ENCODE assay signal across 14 cellular contexts in genomic region chr20:9441948-9442347, GRCh38.
DNase-seq lines count a peak whose midpoint lies in the region; ATAC-seq and TF ChIP-seq lines count a peak whose summit lies in the region.
"Had no signal": no experiment of that assay in that cellular context is flagged by ENCODE, and none has a peak within 500 bp of the region (broad histone marks: within the 10 kb centered on the region; RNA-seq: fewer than 3 reads in every experiment).

No MANE protein-coding gene starts in this region.

- no peak overlapping the region for H3K4me3 ChIP-seq in GM12864 (ENCODE audit: low read depth, low read length)
- H3K4me3 ChIP-seq: transverse colon had no signal

- no peak for TF ChIP-seq CTCF in GM12864 (IDR thresholded peaks at IDR 0.05; ENCODE audit: low read depth, low read length, missing control alignments)

- ATAC-seq in GM19452 (IDR thresholded peaks at IDR 0.05; ENCODE audit: unreplicated experiment) (peak; percentile 84), HG02763 (IDR thresholded peaks at IDR 0.05; ENCODE audit: unreplicated experiment) (peak; percentile 80), HG03469 (IDR thresholded peaks at IDR 0.05; ENCODE audit: unreplicated experiment) (peak; percentile 45)

- DNase-seq in GM12864 (ENCODE audit: low read depth) (peak; percentile 4), NCI-H526 (lab: John Stamatoyannopoulos, UW) (no peak), DMS153 (lab: John Stamatoyannopoulos, UW) (no peak), hepatic stellate cell (ENCODE audit: low spot score) (no peak), NAMALWA (ENCODE audit: low spot score) (no peak)
- DNase-seq: activated CD4-positive, alpha-beta T cell treated with anti-CD3 and anti-CD28 coated beads for 48 hours; foreskin fibroblast; Kasumi-1; NCI-H2107; occipital lobe; transverse colon had no signal
